ENCODE assay signal across 12 cellular contexts in genomic region chr17:60744355-60744958, GRCh38.
A peak's percentile ranks its signal among the peaks of the same experiment; 100 is the strongest.
DNase-seq lines count a peak whose midpoint lies in the region; TF ChIP-seq lines count a peak whose summit lies in the region.
"Had no signal": no experiment of that assay in that cellular context is flagged by ENCODE, and none has a peak within 500 bp of the region (broad histone marks: within the 10 kb centered on the region; RNA-seq: fewer than 3 reads in every experiment).

No MANE protein-coding gene starts in this region.

- H3K36me3 Mint-ChIP-seq in mesothelial cell of epicardium (peaks cover 9% of the 10 kb centered on the region), type B pancreatic cell (no peaks in the 10 kb centered on the region)

- TF ChIP-seq CTCF in mesothelial cell of epicardium (IDR thresholded peaks at IDR 0.05; ENCODE audit: unreplicated experiment): no peak
- TF ChIP-seq CTCF in type B pancreatic cell (conservative IDR thresholded peaks at IDR 0.05): no peak

- H3K4me3 Mint-ChIP-seq in mesothelial cell of epicardium (peak overlapping the region; percentile 39), type B pancreatic cell (peak overlapping the region; percentile 68)
- H3K4me3 Mint-ChIP-seq: activated T-cell treated with anti-CD3 and anti-CD28 coated beads, Interleukin-2, amount 50 U/mL, for 72 hours had no signal

- H3K27ac Mint-ChIP-seq in mesothelial cell of epicardium (peak overlapping the region; percentile 89), type B pancreatic cell (peak overlapping the region; percentile 89)
- H3K27ac Mint-ChIP-seq: activated T-cell treated with anti-CD3 and anti-CD28 coated beads, Interleukin-2, amount 50 U/mL, for 72 hours had no signal

- H3K4me1 Mint-ChIP-seq in mesothelial cell of epicardium (peaks cover 37% of the 10 kb centered on the region), type B pancreatic cell (ENCODE audit: unreplicated experiment) (peaks cover 17% of the 10 kb centered on the region)

- H3K27ac ChIP-seq in cingulate gyrus (ENCODE audit: low read depth, low read length): peak overlapping the region; percentile 21

- H3K27me3 Mint-ChIP-seq in mesothelial cell of epicardium (ENCODE audit: low read depth): no peaks in the 10 kb centered on the region
- H3K27me3 Mint-ChIP-seq in type B pancreatic cell: no peaks in the 10 kb centered on the region

- DNase-seq in M059J (ENCODE audit: low read depth): peak; percentile 2
- DNase-seq in mesothelial cell of epicardium (ENCODE audit: low spot score in 2 of 2, unreplicated experiment in 2 of 2): no peak
- DNase-seq in type B pancreatic cell (ENCODE audit: extremely low spot score, unreplicated experiment): no peak
- no peak for DNase-seq in NCI-H146 (lab: John Stamatoyannopoulos, UW)
- no peak for DNase-seq in SKM-1 (lab: John Stamatoyannopoulos, UW; ENCODE audit: unreplicated experiment)
- no peak for DNase-seq in NCI-H524 treated with DMSO at 0.1 percent for 48 hours (lab: John Stamatoyannopoulos, UW)
- DNase-seq: activated T-cell treated with anti-CD3 and anti-CD28 coated beads, Interleukin-2, amount 50 U/mL, for 72 hours; brain microvascular endothelial cell; COR-L47; NCI-H1417 treated with DMSO at 0.1 percent for 48 hours; SHP77 had no signal

- H3K9me3 Mint-ChIP-seq in mesothelial cell of epicardium: peaks cover 9% of the 10 kb centered on the region
- no peaks in the 10 kb centered on the region for H3K9me3 Mint-ChIP-seq in type B pancreatic cell
- H3K9me3 Mint-ChIP-seq: activated T-cell treated with anti-CD3 and anti-CD28 coated beads, Interleukin-2, amount 50 U/mL, for 72 hours had no signal
